Comparison of ENCODE assay signal across 10 cellular contexts in the genomic region with DNA sequence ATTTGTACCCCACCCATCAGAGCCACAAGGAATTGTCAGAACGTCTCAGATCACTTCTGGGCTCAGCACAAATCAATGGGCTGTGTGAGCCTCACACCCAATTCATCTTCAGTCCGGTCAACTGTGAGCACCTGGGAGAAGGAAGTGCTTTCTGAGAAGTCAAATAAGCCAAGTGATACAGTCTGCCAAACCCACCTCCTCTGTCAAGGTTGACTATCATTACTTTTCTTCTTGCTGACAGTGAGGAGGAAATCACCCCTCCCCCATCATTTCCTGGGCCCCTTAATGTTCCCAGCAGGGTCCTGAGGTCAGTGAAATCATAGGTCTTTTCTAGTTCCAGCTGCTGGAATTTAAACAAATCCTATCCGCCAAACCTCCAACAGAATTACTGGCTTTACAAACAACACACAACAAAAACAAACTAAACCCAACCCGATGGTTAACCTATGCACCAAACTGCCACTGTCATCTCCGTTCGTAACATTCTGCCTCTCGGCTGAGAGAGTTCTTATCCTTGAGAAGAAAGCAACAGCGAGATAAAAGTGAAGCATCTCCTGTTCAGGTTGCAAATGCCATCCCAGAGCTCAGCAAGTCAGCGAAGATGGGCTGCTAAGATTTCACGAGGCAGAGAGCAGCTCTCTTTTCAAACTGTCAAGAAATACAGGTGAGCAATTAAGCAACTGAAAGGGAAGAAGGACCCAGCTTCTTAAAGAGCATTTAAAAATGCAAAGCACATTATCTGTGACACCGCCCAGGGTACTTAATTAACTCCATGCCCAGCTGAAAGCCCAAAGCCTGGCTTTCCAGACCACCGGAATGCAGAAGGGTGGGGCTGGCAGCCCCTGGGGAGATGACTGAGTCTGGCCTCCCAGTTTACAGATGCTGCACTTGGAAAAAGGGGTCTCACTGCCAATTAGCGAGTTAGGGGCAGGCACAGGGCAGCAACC. TPM values are rescaled to one million over a fixed set of nuclear protein-coding genes. Genes with fewer than 3 reads are reported as not detected.
DNase-seq lines count a peak whose midpoint lies in the region; ATAC-seq lines count a peak whose summit lies in the region.
"Had no signal": no experiment of that assay in that cellular context is flagged by ENCODE, and none has a peak within 500 bp of the region (broad histone marks: within the 10 kb centered on the region; RNA-seq: fewer than 3 reads in every experiment).

No MANE protein-coding gene starts in this region.

- no peak overlapping the region for H3K4me3 Mint-ChIP-seq in activated CD8-positive, alpha-beta memory T cell treated with anti-CD3 and anti-CD28 coated beads, Interleukin-2, amount 10 ng/mL, durations not matched to agents 7 days and 5 days

- DNase-seq in activated CD8-positive, alpha-beta memory T cell treated with anti-CD3 and anti-CD28 coated beads, Interleukin-2, amount 10 ng/mL, durations not matched to agents 7 days and 5 days = no peak
- no peak for DNase-seq in activated CD8-positive, alpha-beta memory T cell treated with anti-CD3 and anti-CD28 coated beads, Interleukin-2, amount 50 U/mL, for 4 hours
- DNase-seq in NCI-H2227 (lab: John Stamatoyannopoulos, UW; ENCODE audit: unreplicated experiment) (peak; percentile 59), fibroblast of gingiva (ENCODE audit: low read depth) (peak; percentile 54), retina (peak; percentile 35), GOT3 (lab: John Stamatoyannopoulos, UW) (no peak), dedifferentiated amniotic fluid mesenchymal stem cell (ENCODE audit: extremely low spot score) (no peak)
- DNase-seq: HCEC 1CT, NCI-H510A had no signal

- H3K27me3 Mint-ChIP-seq in activated CD8-positive, alpha-beta memory T cell treated with anti-CD3 and anti-CD28 coated beads, Interleukin-2, amount 10 ng/mL, durations not matched to agents 7 days and 5 days = no peaks in the 10 kb centered on the region

- peaks cover 10% of the 10 kb centered on the region for H3K36me3 Mint-ChIP-seq in activated CD8-positive, alpha-beta memory T cell treated with anti-CD3 and anti-CD28 coated beads, Interleukin-2, amount 10 ng/mL, durations not matched to agents 7 days and 5 days

- H3K27ac Mint-ChIP-seq in activated CD8-positive, alpha-beta memory T cell treated with anti-CD3 and anti-CD28 coated beads, Interleukin-2, amount 10 ng/mL, durations not matched to agents 7 days and 5 days = peak overlapping the region; percentile 58

- CTCF ChIA-PET in activated CD8-positive, alpha-beta memory T cell treated with anti-CD3 and anti-CD28 coated beads, Interleukin-2, amount 10 ng/mL, durations not matched to agents 7 days and 5 days (lab: Charles Lee) = no interaction called here

- no peak for ATAC-seq in activated CD8-positive, alpha-beta memory T cell treated with anti-CD3 and anti-CD28 coated beads, Interleukin-2, amount 10 ng/mL, durations not matched to agents 7 days and 5 days
- ATAC-seq in HG03457 (IDR thresholded peaks at IDR 0.05; ENCODE audit: unreplicated experiment) = no peak

- H3K4me1 Mint-ChIP-seq in activated CD8-positive, alpha-beta memory T cell treated with anti-CD3 and anti-CD28 coated beads, Interleukin-2, amount 10 ng/mL, durations not matched to agents 7 days and 5 days = peaks cover 54% of the 10 kb centered on the region

- H3K9me3 Mint-ChIP-seq in activated CD8-positive, alpha-beta memory T cell treated with anti-CD3 and anti-CD28 coated beads, Interleukin-2, amount 10 ng/mL, durations not matched to agents 7 days and 5 days (ENCODE audit: low read depth) = no peaks in the 10 kb centered on the region

RNA-seq across cellular contexts. Expression of a gene that starts 24.7 kb away (rescaled TPM):
- total RNA-seq in activated CD8-positive, alpha-beta memory T cell treated with anti-CD3 and anti-CD28 coated beads, Interleukin-2, amount 10 ng/mL, durations not matched to agents 7 days and 5 days = 10 to 100 TPM; 10.6 to 11.6 TPM

Comparison
In these comparisons a context has a peak if more than half of its experiments do, and no peak if none do; other contexts are left out.
1. DNase-seq: peak in NCI-H2227 (single experiment), fibroblast of gingiva (single experiment) and retina (single experiment); none in activated CD8-positive, alpha-beta memory T cell treated with anti-CD3 and anti-CD28 coated beads, Interleukin-2, amount 10 ng/mL, durations not matched to agents 7 days and 5 days (single experiment), activated CD8-positive, alpha-beta memory T cell treated with anti-CD3 and anti-CD28 coated beads, Interleukin-2, amount 50 U/mL, for 4 hours (single experiment), GOT3 (single experiment) and dedifferentiated amniotic fluid mesenchymal stem cell (single experiment).